Comparison of ENCODE assay signal across 8 cellular contexts in genomic region chr11:1486054-1486825, GRCh38. TPM values are rescaled to one million over a fixed set of nuclear protein-coding genes. Genes with fewer than 3 reads are reported as not detected.
DNase-seq lines count a peak whose midpoint lies in the region; ATAC-seq and TF ChIP-seq lines count a peak whose summit lies in the region.
"Had no signal": no experiment of that assay in that cellular context is flagged by ENCODE, and none has a peak within 500 bp of the region (broad histone marks: within the 10 kb centered on the region; RNA-seq: fewer than 3 reads in every experiment).

Gene MOB2 (minus strand): TSS chr11:1486779. CDS start chr11:1486556, 223 bp downstream.

- TF ChIP-seq CTCF in HFFc6 (IDR thresholded peaks at IDR 0.05) = no peak
- no peak for TF ChIP-seq CTCF in spleen (IDR thresholded peaks at IDR 0.05 in 8 of 11, conservative IDR thresholded peaks at IDR 0.05 in 3 of 11)

- H3K36me3 Mint-ChIP-seq in HFFc6 (ENCODE audit: low read depth) = no peaks in the 10 kb centered on the region

- intact Hi-C loops in spleen (cut with DNase I; ENCODE audit: low total_unique reads) = no loop called here

- H3K4me3 Mint-ChIP-seq in HFFc6 = no peak within 1 kb of the TSS

- H3K27ac ChIP-seq in spleen = peak within 1 kb of the TSS in 6 of 8 donors; percentile 9 to 67 (median 53)
- H3K27ac ChIP-seq: KMS-11 had no signal

- H3K27me3 ChIP-seq in adipocyte (replicated peaks; ENCODE audit: control insufficient read depth, insufficient read depth, low read length) (no peaks in the 10 kb centered on the region), spleen (replicated peaks in 1 of 7) (no peaks in the 10 kb centered on the region)

- no peak for ATAC-seq in HG03571 (IDR thresholded peaks at IDR 0.05; ENCODE audit: unreplicated experiment)

- DNase-seq in HFFc6 (no peak), adipocyte (ENCODE audit: low read depth) (no peak), iris pigment epithelial cell (ENCODE audit: low read depth) (peak; percentile 41), spleen (peak; percentile 79), MV-4-11 (lab: John Stamatoyannopoulos, UW) (no peak), NCI-H1092 (lab: John Stamatoyannopoulos, UW) (no peak)

- no peak for TF ChIP-seq POLR2A in spleen (IDR thresholded peaks at IDR 0.05)

- no peaks in the 10 kb centered on the region for H3K36me3 ChIP-seq in adipocyte (ENCODE audit: control insufficient read depth, insufficient read depth, low read length, severe bottlenecking)
- H3K36me3 ChIP-seq in spleen = peaks cover 0 to 27% (median 0%) of the 10 kb centered on the region in 6 donors

- WGBS in spleen, 5 donors = 48 to 65% (median 59%) methylated on average over 9 to 31 of the region's 31 CpGs

- H3K9me3 Mint-ChIP-seq in HFFc6 = no peaks in the 10 kb centered on the region

- H3K4me1 Mint-ChIP-seq in HFFc6 (ENCODE audit: low read depth) = no peaks in the 10 kb centered on the region

- H3K9me3 ChIP-seq in adipocyte (ENCODE audit: control insufficient read depth, low read length) (no peaks in the 10 kb centered on the region), spleen (no peaks in the 10 kb centered on the region)

- H3K4me3 ChIP-seq in adipocyte (ENCODE audit: low read length) = no peak within 1 kb of the TSS
- H3K4me3 ChIP-seq in spleen = peak within 1 kb of the TSS in 3 of 8 donors; percentile 15 to 42 (median 30)

- H3K4me1 ChIP-seq in adipocyte (ENCODE audit: control insufficient read depth, insufficient read depth, low read length) = peaks cover 21% of the 10 kb centered on the region
- H3K4me1 ChIP-seq in spleen = peaks cover 39 to 94% (median 68%) of the 10 kb centered on the region in 6 donors

- peak within 1 kb of the TSS; percentile 62 for H3K9ac ChIP-seq in adipocyte (ENCODE audit: low read length)
- H3K9ac ChIP-seq: KMS-11 had no signal

- no peak within 1 kb of the TSS for H3K27ac Mint-ChIP-seq in HFFc6

- H3K27me3 Mint-ChIP-seq in HFFc6 (ENCODE audit: insufficient read depth) = no peaks in the 10 kb centered on the region; the same call in 1 of the 2 replicates

RNA-seq across cellular contexts. Expression of gene MOB2, which starts in this region (rescaled TPM):
- total RNA-seq in HFFc6 (2021; fragmentation: NEBNext Ultra II Directional; extraction: Animal tissue kit (Norgen Biotek cat#: 25700)) = 10 to 100 TPM; 19.6 to 27.4 (median 21.4) TPM
- 10 to 100 TPM; 28.1 to 49.8 (median 42.3) TPM for total RNA-seq in spleen
- 10 to 100 TPM; 30.5 to 51.5 (median 32.6) TPM for polyA plus RNA-seq in spleen

Comparison
In these comparisons a context has a peak if more than half of its experiments do, and no peak if none do; other contexts are left out.
1. DNase-seq: peak in iris pigment epithelial cell (single experiment) and spleen (single experiment); none in HFFc6 (single experiment), adipocyte (single experiment), MV-4-11 (single experiment) and NCI-H1092 (single experiment).